ENCODE assay signal across 19 cellular contexts in genomic region chr20:17601957-17602356, GRCh38. TPM values are rescaled to one million over a fixed set of nuclear protein-coding genes. Genes with fewer than 3 reads are reported as not detected.
DNase-seq lines count a peak whose midpoint lies in the region; ATAC-seq, FAIRE-seq and TF ChIP-seq lines count a peak whose summit lies in the region.
"Had no signal": no experiment of that assay in that cellular context is flagged by ENCODE, and none has a peak within 500 bp of the region (broad histone marks: within the 10 kb centered on the region; RNA-seq: fewer than 3 reads in every experiment).

No MANE protein-coding gene starts in this region.

- H2AFZ ChIP-seq in smooth muscle cell (ENCODE audit: low read depth), result no peak overlapping the region

- H3K4me3 ChIP-seq in iPS-18c (ENCODE audit: insufficient read depth, low read depth, low read length) (0 out of 2 replicates have a peak overlapping the region, but pooled peaks have one; percentile 6), smooth muscle cell (no peak overlapping the region), right cardiac atrium (ENCODE audit: low read length) (no peak overlapping the region), body of pancreas (no peak overlapping the region)
- H3K4me3 ChIP-seq: heart right ventricle, right atrium auricular region, stomach, uterus had no signal

- H3F3A ChIP-seq in smooth muscle cell (ENCODE audit: low read depth), result peaks cover 19% of the 10 kb centered on the region

- WGBS in smooth muscle cell (ENCODE audit: low lambda C conversion rate), result 83% methylated on average over 4 of the region's 4 CpGs
- 70% methylated on average over 4 of the region's 4 CpGs for WGBS in right cardiac atrium
- WGBS in body of pancreas, 2 donors, result 22 to 41% methylated on average over 4 of the region's 4 CpGs

- intact Hi-C loops in right cardiac atrium (cut with DNase I) (no loop called here), body of pancreas (cut with DNase I) (no loop called here)

- TF ChIP-seq CTCF in VCaP (conservative IDR thresholded peaks at IDR 0.05) (no peak), smooth muscle cell (IDR thresholded peaks at IDR 0.05; ENCODE audit: borderline replicate concordance, insufficient read depth, poor library complexity, severe bottlenecking) (no peak), body of pancreas (IDR thresholded peaks at IDR 0.05) (no peak)

- H3K36me3 ChIP-seq in smooth muscle cell (ENCODE audit: low read depth) (peaks cover 8% of the 10 kb centered on the region), body of pancreas (replicated peaks in 1 of 2; ENCODE audit: insufficient read depth in 1 of 2, low read depth in 2 of 2) (no peaks in the 10 kb centered on the region)
- H3K36me3 ChIP-seq: uterus had no signal

- TF ChIP-seq POLR2A in GM12892 (IDR thresholded peaks at IDR 0.05; ENCODE audit: low read depth, low read length), result no peak
- TF ChIP-seq POLR2A in body of pancreas (IDR thresholded peaks at IDR 0.05), result no peak

- DNase-seq in GM12892 (ENCODE audit: insufficient read length) (no peak), smooth muscle cell (lab: John Stamatoyannopoulos, UW; ENCODE audit: unreplicated experiment) (no peak), right cardiac atrium (no peak), body of pancreas (no peak), NCI-H2171 (lab: John Stamatoyannopoulos, UW) (no peak)
- DNase-seq in stimulated activated naive CD4-positive, alpha-beta T cell treated with Interleukin-2 at 50 U/mL for 16 hours (lab: John Stamatoyannopoulos, UW), result no peak
- DNase-seq: activated CD8-positive, alpha-beta memory T cell treated with anti-CD3 and anti-CD28 coated beads, Interleukin-2, amount 50 U/mL, for 4 hours; activated gamma-delta T cell treated with Interleukin-2 at 50 U/mL for 16 hours; cerebellar nuclear complex; heart right ventricle; NCI-H1436; stomach; T1000; uterus had no signal

- peaks cover 97% of the 10 kb centered on the region for H3K79me2 ChIP-seq in smooth muscle cell (ENCODE audit: low read depth)

- peaks cover 100% of the 10 kb centered on the region for H4K20me1 ChIP-seq in smooth muscle cell (ENCODE audit: low read depth)

- FAIRE-seq in GM12892 (lab: Jason Lieb, UNC), result peak; percentile 27
- FAIRE-seq: HTR-8/SVneo, RCC 7860 had no signal

- H3K9me3 ChIP-seq in iPS-18c (ENCODE audit: control insufficient read depth, insufficient read depth, low read length) (no peaks in the 10 kb centered on the region), smooth muscle cell (replicated peaks; ENCODE audit: low read depth) (no peaks in the 10 kb centered on the region), right cardiac atrium (ENCODE audit: control insufficient read depth, low read length) (no peaks in the 10 kb centered on the region), body of pancreas (no peaks in the 10 kb centered on the region)
- H3K9me3 ChIP-seq: heart right ventricle, right atrium auricular region, stomach, uterus had no signal

- H3K9ac ChIP-seq in smooth muscle cell (ENCODE audit: low read depth), result no peak overlapping the region

- ATAC-seq in right cardiac atrium, result no peak
- no peak for ATAC-seq in body of pancreas
- ATAC-seq: heart right ventricle had no signal

- peak overlapping the region; percentile 97 for H3K27ac ChIP-seq in VCaP
- peak overlapping the region; percentile 38 for H3K27ac ChIP-seq in smooth muscle cell (ENCODE audit: low read depth)
- no peak overlapping the region for H3K27ac ChIP-seq in right cardiac atrium (ENCODE audit: low read length)
- peak overlapping the region in 1 of 4 donors; percentile 5 for H3K27ac ChIP-seq in body of pancreas
- H3K27ac ChIP-seq: heart right ventricle, right atrium auricular region, uterus had no signal

- no peaks in the 10 kb centered on the region for H3K27me3 ChIP-seq in smooth muscle cell (ENCODE audit: low read depth)
- H3K27me3 ChIP-seq in right cardiac atrium (ENCODE audit: control insufficient read depth, insufficient read depth), result no peaks in the 10 kb centered on the region
- no peaks in the 10 kb centered on the region for H3K27me3 ChIP-seq in body of pancreas
- H3K27me3 ChIP-seq: heart right ventricle, right atrium auricular region, stomach, uterus had no signal

- no peak overlapping the region for H3K4me2 ChIP-seq in smooth muscle cell

- H3K4me1 ChIP-seq in smooth muscle cell (ENCODE audit: low read depth), result peaks cover 6% of the 10 kb centered on the region
- peaks cover 5% of the 10 kb centered on the region for H3K4me1 ChIP-seq in right cardiac atrium (ENCODE audit: control insufficient read depth, insufficient read depth, low read length)
- peaks cover 78% of the 10 kb centered on the region for H3K4me1 ChIP-seq in body of pancreas

RNA-seq across cellular contexts. Expression of gene DSTN, which starts 32.1 kb away (rescaled TPM):
- 46.9 TPM for polyA plus RNA-seq in GM12892 (2012; ENCODE audit: missing spikeins)
- 486 and 582 TPM in 2 replicates for total RNA-seq in smooth muscle cell
- 534 and 559 TPM in 2 replicates for polyA plus RNA-seq in smooth muscle cell
- total RNA-seq in right cardiac atrium, result 100 to 1,000 TPM; 720 to 770 (median 741) TPM
- 929 TPM for polyA plus RNA-seq in right cardiac atrium
- total RNA-seq in body of pancreas, result 100 to 1,000 TPM; 103 to 464 TPM
